In genomic region chr1:220894025-220894923, GRCh38 we compare ENCODE assay signal across 1 cellular context.
TF ChIP-seq lines count a peak whose summit lies in the region.

No MANE protein-coding gene starts in this region.

TF ChIP-seq in H1, 55 proteins besides CTCF, POLR2A, EP300 and RAD21 (continued from another document):
- TF ChIP-seq RNF2 (IDR thresholded peaks at IDR 0.05; ENCODE audit: borderline replicate concordance, low read depth, low read length, missing control alignments, poor library complexity, severe bottlenecking), result peak; percentile 94
- TF ChIP-seq CBX8 (IDR thresholded peaks at IDR 0.05; ENCODE audit: borderline replicate concordance, low read depth, low read length), result peak; percentile 95; the same call in 1 of the 2 replicates
- 0 out of 2 replicates have a peak, but pooled peaks have one; percentile 27 for TF ChIP-seq PHF8 (conservative IDR thresholded peaks at IDR 0.05; ENCODE audit: low read depth, low read length)
